12 cellular contexts compared by ENCODE assay signal in the genomic region with DNA sequence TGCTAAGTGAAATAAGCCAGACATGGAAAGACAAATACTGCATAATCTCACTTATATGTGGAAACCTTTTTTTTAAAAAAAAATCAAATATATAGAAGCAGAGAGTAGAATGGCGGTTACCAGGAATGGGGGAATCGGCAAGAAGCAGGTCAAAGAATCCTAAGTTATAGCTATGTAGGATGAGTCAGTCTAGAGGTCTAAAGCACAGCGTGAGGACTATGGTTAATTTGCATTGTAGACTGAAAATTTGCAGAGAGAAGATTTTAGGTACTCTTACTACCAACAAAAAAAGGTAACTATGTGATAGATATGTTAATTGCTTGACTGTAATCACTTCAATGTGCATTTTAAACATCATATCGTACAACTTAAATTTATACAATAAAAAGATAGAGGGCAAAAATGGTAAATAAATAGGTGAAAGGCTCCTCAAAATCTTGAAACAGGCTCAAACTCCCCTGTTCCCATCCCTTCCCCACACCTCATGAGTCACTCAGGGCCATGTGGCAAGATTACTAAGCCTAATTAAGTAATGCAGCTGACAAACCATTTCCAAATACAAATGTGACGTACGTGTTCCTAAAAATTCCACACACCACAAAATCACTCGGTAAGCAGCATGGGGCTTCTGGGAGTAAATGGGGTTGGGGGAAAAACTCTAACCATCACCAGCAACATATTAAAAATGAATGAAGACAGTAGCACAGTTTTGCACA.
DNase-seq lines count a peak whose midpoint lies in the region; ATAC-seq and TF ChIP-seq lines count a peak whose summit lies in the region.
"Had no signal": no experiment of that assay in that cellular context is flagged by ENCODE, and none has a peak within 500 bp of the region (broad histone marks: within the 10 kb centered on the region; RNA-seq: fewer than 3 reads in every experiment).

No MANE protein-coding gene starts in this region.

- H3K4me3 ChIP-seq in astrocyte of the spinal cord (ENCODE audit: low read depth, low read length), result no peak overlapping the region
- H3K4me3 ChIP-seq: left ventricle myocardium inferior, psoas muscle had no signal

- ATAC-seq in GM18520 (IDR thresholded peaks at IDR 0.05; ENCODE audit: unreplicated experiment) (no peak), GM19467 (IDR thresholded peaks at IDR 0.05; ENCODE audit: unreplicated experiment) (no peak)
- ATAC-seq: psoas muscle had no signal

- no peak for TF ChIP-seq CTCF in astrocyte of the spinal cord (IDR thresholded peaks at IDR 0.05; ENCODE audit: low read depth, low read length)

- peak; percentile 88 for DNase-seq in AG20443 (ENCODE audit: low spot score)
- peak; percentile 37 for DNase-seq in HS-5 (ENCODE audit: low read depth)
- DNase-seq in astrocyte of the spinal cord (ENCODE audit: low read depth, low spot score), result peak; percentile 78
- DNase-seq in kidney tubule cell (ENCODE audit: low spot score), result peak; percentile 32
- DNase-seq in effector CD4-positive, alpha-beta T cell, result no peak
- no peak for DNase-seq in NCI-H2171 (lab: John Stamatoyannopoulos, UW)
- DNase-seq: Calu3, left ventricle myocardium inferior, NCI-H2227 treated with DMSO at 0.1 percent for 48 hours, psoas muscle had no signal

- in situ Hi-C loops in astrocyte of the spinal cord (cut with HindIII; ENCODE audit: low sequenced_read_pairs), result no loop called here

Comparison
In these comparisons a context has a peak if more than half of its experiments do, and no peak if none do; other contexts are left out.
1. DNase-seq: peak in AG20443 (single experiment), HS-5 (single experiment), astrocyte of the spinal cord (single experiment) and kidney tubule cell (single experiment); none in effector CD4-positive, alpha-beta T cell (single experiment) and NCI-H2171 (single experiment).